Comparison of ENCODE assay signal across 8 cellular contexts in the genomic region with DNA sequence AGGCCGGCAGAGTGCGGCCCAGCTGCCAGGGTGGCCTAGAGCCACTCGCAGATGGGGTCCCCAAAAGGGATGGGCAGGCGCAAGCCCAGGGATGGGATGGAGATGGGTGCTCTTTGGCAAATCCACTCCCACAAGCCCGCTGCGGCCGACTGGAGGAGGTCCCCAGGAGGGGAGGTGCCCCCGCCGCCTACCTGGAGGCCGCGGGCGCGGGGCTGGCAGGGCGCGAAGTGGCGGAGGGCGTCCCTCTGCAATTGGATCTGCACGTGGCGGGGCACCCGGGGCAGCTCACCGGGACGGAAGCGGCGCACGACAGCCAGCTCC. TPM values are rescaled to one million over a fixed set of nuclear protein-coding genes. Genes with fewer than 3 reads are reported as not detected.
A peak's percentile ranks its signal among the peaks of the same experiment; 100 is the strongest.
DNase-seq lines count a peak whose midpoint lies in the region; ATAC-seq lines count a peak whose summit lies in the region.

No MANE protein-coding gene starts in this region.

- peak overlapping the region; percentile 94 for H3K27ac Mint-ChIP-seq in activated CD4-positive, alpha-beta T cell treated with anti-CD3 and anti-CD28 coated beads for 36 hours
- H3K27ac Mint-ChIP-seq in activated CD4-positive, alpha-beta memory T cell treated with anti-CD3 and anti-CD28 coated beads, Interleukin-2, amount 10 ng/mL, durations not matched to agents 7 days and 5 days = peak overlapping the region; percentile 95
- peak overlapping the region; percentile 91 for H3K27ac Mint-ChIP-seq in stimulated activated memory B cell treated with anti-CD40 and anti-IgM and Interleukin-4, amounts not matched to agents 10 μg/mL and 1 μg/mL and 100 μg/mL, for 72 hours

- no peak for DNase-seq in activated CD4-positive, alpha-beta T cell treated with anti-CD3 and anti-CD28 coated beads for 36 hours
- DNase-seq in activated CD4-positive, alpha-beta T cell treated with anti-CD3 and anti-CD28 coated beads for 48 hours = no peak
- DNase-seq in activated CD4-positive, alpha-beta memory T cell treated with anti-CD3 and anti-CD28 coated beads, Interleukin-2, amount 10 ng/mL, durations not matched to agents 7 days and 5 days = no peak
- DNase-seq in right cardiac atrium (no peak), NCI-H526 treated with DMSO at 0.1 percent for 48 hours (lab: John Stamatoyannopoulos, UW) (no peak), posterior cingulate gyrus (no peak)

- peak; percentile 17 for ATAC-seq in activated CD4-positive, alpha-beta T cell treated with anti-CD3 and anti-CD28 coated beads for 36 hours
- ATAC-seq in HG02981 (IDR thresholded peaks at IDR 0.05; ENCODE audit: unreplicated experiment) = peak; percentile 12
- ATAC-seq in right cardiac atrium = no peak
- peak; percentile 44 for ATAC-seq in stimulated activated memory B cell treated with anti-CD40 and anti-IgM and Interleukin-4, amounts not matched to agents 10 μg/mL and 1 μg/mL and 100 μg/mL, for 72 hours

- peak overlapping the region; percentile 59 for H3K4me3 ChIP-seq in right cardiac atrium (ENCODE audit: low read length)

- peaks cover 8% of the 10 kb centered on the region for H3K4me1 ChIP-seq in right cardiac atrium (ENCODE audit: control insufficient read depth, insufficient read depth, low read length)

- under 1% methylated on average over 25 of the region's 25 CpGs for WGBS in right cardiac atrium

- H3K27me3 Mint-ChIP-seq in activated CD4-positive, alpha-beta T cell treated with anti-CD3 and anti-CD28 coated beads for 36 hours = peaks cover 12% of the 10 kb centered on the region
- peaks cover 8% of the 10 kb centered on the region for H3K27me3 Mint-ChIP-seq in activated CD4-positive, alpha-beta memory T cell treated with anti-CD3 and anti-CD28 coated beads, Interleukin-2, amount 10 ng/mL, durations not matched to agents 7 days and 5 days
- H3K27me3 Mint-ChIP-seq in stimulated activated memory B cell treated with anti-CD40 and anti-IgM and Interleukin-4, amounts not matched to agents 10 μg/mL and 1 μg/mL and 100 μg/mL, for 72 hours = no peaks in the 10 kb centered on the region

- peak overlapping the region; percentile 91 for H3K27ac ChIP-seq in right cardiac atrium (ENCODE audit: low read length)

- peaks cover 14% of the 10 kb centered on the region for H3K36me3 Mint-ChIP-seq in activated CD4-positive, alpha-beta T cell treated with anti-CD3 and anti-CD28 coated beads for 36 hours (ENCODE audit: low read depth)
- peaks cover 28% of the 10 kb centered on the region for H3K36me3 Mint-ChIP-seq in activated CD4-positive, alpha-beta memory T cell treated with anti-CD3 and anti-CD28 coated beads, Interleukin-2, amount 10 ng/mL, durations not matched to agents 7 days and 5 days (ENCODE audit: low read depth)
- H3K36me3 Mint-ChIP-seq in stimulated activated memory B cell treated with anti-CD40 and anti-IgM and Interleukin-4, amounts not matched to agents 10 μg/mL and 1 μg/mL and 100 μg/mL, for 72 hours = peaks cover 2% of the 10 kb centered on the region

- peak overlapping the region; percentile 100 for H3K4me3 Mint-ChIP-seq in activated CD4-positive, alpha-beta T cell treated with anti-CD3 and anti-CD28 coated beads for 36 hours
- peak overlapping the region; percentile 88 for H3K4me3 Mint-ChIP-seq in activated CD4-positive, alpha-beta memory T cell treated with anti-CD3 and anti-CD28 coated beads, Interleukin-2, amount 10 ng/mL, durations not matched to agents 7 days and 5 days
- peak overlapping the region; percentile 92 for H3K4me3 Mint-ChIP-seq in stimulated activated memory B cell treated with anti-CD40 and anti-IgM and Interleukin-4, amounts not matched to agents 10 μg/mL and 1 μg/mL and 100 μg/mL, for 72 hours

- H3K27me3 ChIP-seq in right cardiac atrium (ENCODE audit: control insufficient read depth, insufficient read depth) = no peaks in the 10 kb centered on the region

- H3K4me1 Mint-ChIP-seq in activated CD4-positive, alpha-beta T cell treated with anti-CD3 and anti-CD28 coated beads for 36 hours = peaks cover 18% of the 10 kb centered on the region
- peaks cover 31% of the 10 kb centered on the region for H3K4me1 Mint-ChIP-seq in activated CD4-positive, alpha-beta memory T cell treated with anti-CD3 and anti-CD28 coated beads, Interleukin-2, amount 10 ng/mL, durations not matched to agents 7 days and 5 days
- peaks cover 37% of the 10 kb centered on the region for H3K4me1 Mint-ChIP-seq in stimulated activated memory B cell treated with anti-CD40 and anti-IgM and Interleukin-4, amounts not matched to agents 10 μg/mL and 1 μg/mL and 100 μg/mL, for 72 hours

- POLR2A ChIA-PET in activated CD4-positive, alpha-beta T cell treated with anti-CD3 and anti-CD28 coated beads for 36 hours (lab: Charles Lee) = interaction anchor here (1.5 to 5.3 kb wide), 3 partner anchors 19 to 207 kb away, joined by 11 to 93 read pairs (median 17); a partner anchor contains a TSS
- POLR2A ChIA-PET in activated CD4-positive, alpha-beta memory T cell treated with anti-CD3 and anti-CD28 coated beads, Interleukin-2, amount 10 ng/mL, durations not matched to agents 7 days and 5 days (lab: Charles Lee) = interaction anchor here (0.8 to 14.2 kb wide), 20 partner anchors 9 to 859 kb away, joined by 3 to 282 read pairs (median 6); a partner anchor contains a TSS

- intact Hi-C loops in activated CD4-positive, alpha-beta T cell treated with anti-CD3 and anti-CD28 coated beads for 36 hours (cut with DNase I, micrococcal nuclease) = loop anchor here (1.0 to 10.0 kb wide), 21 partner anchors 16 to 1847 kb away; a partner anchor contains a TSS
- intact Hi-C loops in right cardiac atrium (cut with DNase I) = no loop called here
- intact Hi-C loops in posterior cingulate gyrus (cut with DNase I) = loop anchor here (1.0 kb wide), 1 partner anchor 16 kb away; a partner anchor contains a TSS

- no peaks in the 10 kb centered on the region for H3K9me3 ChIP-seq in right cardiac atrium (ENCODE audit: control insufficient read depth, low read length)

- H3K9me3 Mint-ChIP-seq in activated CD4-positive, alpha-beta T cell treated with anti-CD3 and anti-CD28 coated beads for 36 hours (ENCODE audit: low read depth) = peaks cover 2% of the 10 kb centered on the region
- no peaks in the 10 kb centered on the region for H3K9me3 Mint-ChIP-seq in activated CD4-positive, alpha-beta memory T cell treated with anti-CD3 and anti-CD28 coated beads, Interleukin-2, amount 10 ng/mL, durations not matched to agents 7 days and 5 days
- H3K9me3 Mint-ChIP-seq in stimulated activated memory B cell treated with anti-CD40 and anti-IgM and Interleukin-4, amounts not matched to agents 10 μg/mL and 1 μg/mL and 100 μg/mL, for 72 hours = no peaks in the 10 kb centered on the region

- CTCF ChIA-PET in activated CD4-positive, alpha-beta T cell treated with anti-CD3 and anti-CD28 coated beads for 36 hours (lab: Charles Lee) = interaction anchor here (0.6 to 12.8 kb wide), 13 partner anchors 11 to 860 kb away, joined by 3 to 173 read pairs (median 4); a partner anchor contains a TSS
- CTCF ChIA-PET in activated CD4-positive, alpha-beta memory T cell treated with anti-CD3 and anti-CD28 coated beads, Interleukin-2, amount 10 ng/mL, durations not matched to agents 7 days and 5 days (lab: Charles Lee) = interaction anchor here (0.6 to 9.2 kb wide), 8 partner anchors 9 to 206 kb away, joined by 3 to 78 read pairs (median 8); a partner anchor contains a TSS

RNA-seq across cellular contexts. Expression of a gene that starts 0.7 kb away (rescaled TPM):
- 10 to 100 TPM; 30.9 to 44.6 TPM for total RNA-seq in activated CD4-positive, alpha-beta T cell treated with anti-CD3 and anti-CD28 coated beads for 36 hours
- total RNA-seq in activated CD4-positive, alpha-beta memory T cell treated with anti-CD3 and anti-CD28 coated beads, Interleukin-2, amount 10 ng/mL, durations not matched to agents 7 days and 5 days = 10 to 100 TPM; 29.7 to 34.4 TPM
- 10 to 100 TPM in 2 of 4 donors, 1 to 10 TPM in 2; 6.1 to 15.3 (median 10.6) TPM for total RNA-seq in right cardiac atrium
- 7.9 TPM for polyA plus RNA-seq in right cardiac atrium

RNA-seq across cellular contexts. Expression of a gene that starts 4.7 kb away (rescaled TPM):
- 1 to 10 TPM in 1 of 2 experiments, under 1 TPM in 1; 0.73 to 1.2 TPM for total RNA-seq in activated CD4-positive, alpha-beta T cell treated with anti-CD3 and anti-CD28 coated beads for 36 hours
- 1 to 10 TPM; 2.1 to 4.1 TPM for total RNA-seq in activated CD4-positive, alpha-beta memory T cell treated with anti-CD3 and anti-CD28 coated beads, Interleukin-2, amount 10 ng/mL, durations not matched to agents 7 days and 5 days
- 10 to 100 TPM; 40.4 to 51.9 (median 48.8) TPM for total RNA-seq in right cardiac atrium
- 38.1 TPM for polyA plus RNA-seq in right cardiac atrium

RNA-seq across cellular contexts. Expression of a gene that starts 16.0 kb away (rescaled TPM):
- 10 to 100 TPM; 13.7 to 17.5 TPM for total RNA-seq in activated CD4-positive, alpha-beta T cell treated with anti-CD3 and anti-CD28 coated beads for 36 hours
- total RNA-seq in activated CD4-positive, alpha-beta memory T cell treated with anti-CD3 and anti-CD28 coated beads, Interleukin-2, amount 10 ng/mL, durations not matched to agents 7 days and 5 days = 10 to 100 TPM; 11.7 to 11.9 TPM
- 10 to 100 TPM in 2 of 4 donors, 1 to 10 TPM in 2; 8.4 to 12.7 (median 10.4) TPM for total RNA-seq in right cardiac atrium
- 9.8 TPM for polyA plus RNA-seq in right cardiac atrium

RNA-seq across cellular contexts. Expression of a gene that starts 19.3 kb away (rescaled TPM):
- 100 to 1,000 TPM; 237 to 338 TPM for total RNA-seq in activated CD4-positive, alpha-beta T cell treated with anti-CD3 and anti-CD28 coated beads for 36 hours
- 100 to 1,000 TPM; 194 to 198 TPM for total RNA-seq in activated CD4-positive, alpha-beta memory T cell treated with anti-CD3 and anti-CD28 coated beads, Interleukin-2, amount 10 ng/mL, durations not matched to agents 7 days and 5 days
- 10 to 100 TPM; 93.6 to 97.9 (median 96.4) TPM for total RNA-seq in right cardiac atrium
- polyA plus RNA-seq in right cardiac atrium = 107 TPM

RNA-seq across cellular contexts. Expression of a gene that starts 50.8 kb away (rescaled TPM):
- total RNA-seq in activated CD4-positive, alpha-beta T cell treated with anti-CD3 and anti-CD28 coated beads for 36 hours = 1 to 10 TPM; 4.7 to 5.3 TPM
- total RNA-seq in activated CD4-positive, alpha-beta memory T cell treated with anti-CD3 and anti-CD28 coated beads, Interleukin-2, amount 10 ng/mL, durations not matched to agents 7 days and 5 days = 1 to 10 TPM; 2.0 TPM
- total RNA-seq in right cardiac atrium = 10 to 100 TPM; 42.4 to 72.5 (median 55.9) TPM
- polyA plus RNA-seq in right cardiac atrium = 47.2 TPM

Comparison
In these comparisons a context has a peak if more than half of its experiments do, and no peak if none do; other contexts are left out.
1. ATAC-seq: peak in activated CD4-positive, alpha-beta T cell treated with anti-CD3 and anti-CD28 coated beads for 36 hours (single experiment), HG02981 (single experiment) and stimulated activated memory B cell treated with anti-CD40 and anti-IgM and Interleukin-4, amounts not matched to agents 10 μg/mL and 1 μg/mL and 100 μg/mL, for 72 hours (single experiment); none in right cardiac atrium (0 of 2).
2. RNA of a gene that starts 4.7 kb away (total RNA-seq): 40.4 to 51.9 TPM in right cardiac atrium; 2.1 to 4.1 TPM in activated CD4-positive, alpha-beta memory T cell treated with anti-CD3 and anti-CD28 coated beads, Interleukin-2, amount 10 ng/mL, durations not matched to agents 7 days and 5 days and 0.73 to 1.2 TPM in activated CD4-positive, alpha-beta T cell treated with anti-CD3 and anti-CD28 coated beads for 36 hours; every median in the first group is over 4 times any median in the second.
3. intact Hi-C loops: an anchor here in activated CD4-positive, alpha-beta T cell treated with anti-CD3 and anti-CD28 coated beads for 36 hours (1.0 to 10.0 kb wide) and posterior cingulate gyrus (1.0 kb wide); none called in right cardiac atrium.
4. Peak in every context shown above with its lines, with median percentiles within 50 percentile points of each other: H3K27ac Mint-ChIP-seq and H3K4me3 Mint-ChIP-seq.